22 cellular contexts compared by ENCODE assay signal in genomic region chr1:177869586-177869985, GRCh38.
"Had no signal": no experiment of that assay in that cellular context is flagged by ENCODE, and none has a peak within 500 bp of the region (broad histone marks: within the 10 kb centered on the region; RNA-seq: fewer than 3 reads in every experiment).

No MANE protein-coding gene starts in this region.

- H3K36me3 ChIP-seq: SJSA1 had no signal

- H3K9me3 ChIP-seq: SJSA1, SK-N-SH had no signal

- H3K4me3 ChIP-seq: SJSA1 had no signal

- DNase-seq: Karpas-422, KG1, MM.1S, NCI-H1092 treated with DMSO at 0.1 percent for 48 hours, NCI-H1436, NCI-H187, NCI-H2029, NCI-H2081 treated with DMSO at 0.1 percent for 48 hours, NCI-H2171, NCI-H226, NCI-H446, NCI-H510A, NCI-H524 treated with DMSO at 0.1 percent for 48 hours, NCI-H69, NCI-H774, Right ventricle myocardium superior, RPMI8226, SIG-M5, SK-N-SH, SW 1271 had no signal

- H3K27ac ChIP-seq: HL-60, SJSA1 had no signal

- H3K27me3 ChIP-seq: SJSA1 had no signal
